39 cellular contexts compared by ENCODE assay signal in genomic region chr19:34936184-34936583, GRCh38.
"Had no signal": no experiment of that assay in that cellular context is flagged by ENCODE, and none has a peak within 500 bp of the region (broad histone marks: within the 10 kb centered on the region; RNA-seq: fewer than 3 reads in every experiment).

No MANE protein-coding gene starts in this region.

- H3K27ac Mint-ChIP-seq: activated B cell treated with CpG ODN at 0.5 μM for 24 hours; activated CD4-positive, alpha-beta memory T cell treated with anti-CD3 and anti-CD28 coated beads for 36 hours; activated CD4-positive, alpha-beta T cell treated with anti-CD3 and anti-CD28 coated beads, Interleukin-2, amount 10 ng/mL, durations not matched to agents 24 days and 14 days; activated CD8-positive, alpha-beta T cell treated with anti-CD3 and anti-CD28 coated beads for 36 hours; activated naive CD4-positive, alpha-beta T cell treated with anti-CD3 and anti-CD28 coated beads for 36 hours; activated naive CD4-positive, alpha-beta T cell treated with anti-CD3 and anti-CD28 coated beads, Interleukin-2, amount 50 U/mL, for 72 hours; activated naive CD8-positive, alpha-beta T cell treated with anti-CD3 and anti-CD28 coated beads for 36 hours; activated T-cell treated with anti-CD3 and anti-CD28 coated beads, Interleukin-2, amount 50 U/mL, for 72 hours; activated T-helper 1 cell treated with anti-CD3 and anti-CD28 coated beads, Interleukin-12 subunit alpha, Interleukin-12 subunit beta, Interleukin-2, Interleukin-4 antibody, amounts not matched to agents 30 ng/mL and 10 ng/mL and 1 ng/mL, durations not matched to agents 14 hours and 24 hours and 36 hours; activated T-helper 17 cell treated with anti-CD3 and anti-CD28 coated beads, Interleukin-2, amount 50 U/mL, for 72 hours; T-helper 1 cell treated with Interleukin-12 subunit alpha and Interleukin-12 subunit beta and Interleukin-4 antibody, amounts not matched to agents 30 μg/mL and 1 μg/mL, for 36 hours; T-helper 2 cell treated with Interferon-gamma antibody and Interleukin-4, amounts not matched to agents 5 μg/mL and 100 μg/mL, for 36 hours had no signal

- H3K27me3 ChIP-seq: adrenal gland, body of pancreas, brain microvascular endothelial cell, breast epithelium, cardiac muscle cell had no signal

- H3K27me3 Mint-ChIP-seq: activated B cell treated with CpG ODN at 0.5 μM for 24 hours; activated CD4-positive, alpha-beta memory T cell treated with anti-CD3 and anti-CD28 coated beads for 36 hours; activated CD4-positive, alpha-beta T cell treated with anti-CD3 and anti-CD28 coated beads, Interleukin-2, amount 10 ng/mL, durations not matched to agents 24 days and 14 days; activated CD8-positive, alpha-beta T cell treated with anti-CD3 and anti-CD28 coated beads for 36 hours; activated naive CD8-positive, alpha-beta T cell treated with anti-CD3 and anti-CD28 coated beads for 36 hours; activated T-helper 17 cell treated with anti-CD3 and anti-CD28 coated beads, Interleukin-2, amount 50 U/mL, for 72 hours; central memory CD8-positive, alpha-beta T cell had no signal

- H3K36me3 ChIP-seq: breast epithelium had no signal

- H3K4me1 ChIP-seq: adrenal gland, body of pancreas, breast epithelium had no signal

- H3K9me3 Mint-ChIP-seq: activated B cell treated with CpG ODN at 0.5 μM for 24 hours; central memory CD8-positive, alpha-beta T cell had no signal

- FAIRE-seq: astrocyte, TTC549 had no signal

- H3K4me3 ChIP-seq: adrenal gland, body of pancreas, breast epithelium, cardiac muscle cell had no signal

- H3K4me3 Mint-ChIP-seq: activated B cell treated with CpG ODN at 0.5 μM for 24 hours; activated CD4-positive, alpha-beta memory T cell treated with anti-CD3 and anti-CD28 coated beads for 36 hours; activated CD4-positive, alpha-beta T cell treated with anti-CD3 and anti-CD28 coated beads, Interleukin-2, amount 10 ng/mL, durations not matched to agents 24 days and 14 days; activated CD8-positive, alpha-beta T cell treated with anti-CD3 and anti-CD28 coated beads for 36 hours; activated naive CD4-positive, alpha-beta T cell treated with anti-CD3 and anti-CD28 coated beads for 36 hours; activated naive CD8-positive, alpha-beta T cell treated with anti-CD3 and anti-CD28 coated beads for 36 hours; activated T-cell treated with anti-CD3 and anti-CD28 coated beads, Interleukin-2, amount 50 U/mL, for 4 hours; activated T-cell treated with anti-CD3 and anti-CD28 coated beads, Interleukin-2, amount 50 U/mL, for 72 hours; activated T-helper 1 cell treated with anti-CD3 and anti-CD28 coated beads, Interleukin-12 subunit alpha, Interleukin-12 subunit beta, Interleukin-2, Interleukin-4 antibody, amounts not matched to agents 30 ng/mL and 10 ng/mL and 1 ng/mL, durations not matched to agents 14 hours and 24 hours and 36 hours; activated T-helper 17 cell treated with anti-CD3 and anti-CD28 coated beads, Interleukin-2, amount 50 U/mL, for 72 hours; central memory CD8-positive, alpha-beta T cell; T-helper 1 cell treated with Interleukin-12 subunit alpha and Interleukin-12 subunit beta and Interleukin-4 antibody, amounts not matched to agents 30 μg/mL and 1 μg/mL, for 36 hours; T-helper 2 cell treated with Interferon-gamma antibody and Interleukin-4, amounts not matched to agents 5 μg/mL and 100 μg/mL, for 36 hours had no signal

- DNase-seq: activated B cell treated with CpG ODN at 0.5 μM for 24 hours; activated CD4-positive, alpha-beta memory T cell treated with anti-CD3 and anti-CD28 coated beads for 36 hours; activated CD4-positive, alpha-beta T cell treated with anti-CD3 and anti-CD28 coated beads for 4 hours; activated CD4-positive, alpha-beta T cell treated with anti-CD3 and anti-CD28 coated beads, Interleukin-2, amount 10 ng/mL, durations not matched to agents 24 days and 14 days; activated CD4-positive, alpha-beta T cell treated with anti-CD3 and anti-CD28 coated beads, Interleukin-2, amount 50 U/mL, for 1 hour; activated CD4-positive, alpha-beta T cell treated with anti-CD3 and anti-CD28 coated beads, Interleukin-2, amount 50 U/mL, for 4 hours; activated CD4-positive, CD25-positive, alpha-beta regulatory T cell treated with anti-CD3 and anti-CD28 coated beads, Interleukin-2, amount 50 U/mL, for 72 hours; activated CD8-positive, alpha-beta memory T cell treated with anti-CD3 and anti-CD28 coated beads, Interleukin-2, amount 50 U/mL, for 4 hours; activated CD8-positive, alpha-beta T cell treated with anti-CD3 and anti-CD28 coated beads for 36 hours; activated effector memory CD4-positive, alpha-beta T cell treated with anti-CD3 and anti-CD28 coated beads, Interleukin-2, amount 50 U/mL, for 16 hours; activated gamma-delta T cell treated with Interleukin-2 at 50 U/mL for 16 hours; activated naive CD4-positive, alpha-beta T cell; activated naive CD4-positive, alpha-beta T cell treated with anti-CD3 and anti-CD28 coated beads for 36 hours; activated naive CD8-positive, alpha-beta T cell treated with anti-CD3 and anti-CD28 coated beads for 36 hours; activated T-cell treated with anti-CD3 and anti-CD28 coated beads for 4 hours; activated T-cell treated with anti-CD3 and anti-CD28 coated beads, Interleukin-2, amount 50 U/mL, for 1 hour; activated T-cell treated with anti-CD3 and anti-CD28 coated beads, Interleukin-2, amount 50 U/mL, for 4 hours; activated T-cell treated with anti-CD3 and anti-CD28 coated beads, Interleukin-2, amount 50 U/mL, for 72 hours; adrenal gland; amniotic stem cell; aorta; body of pancreas; brain microvascular endothelial cell; caudate nucleus; cerebellar nuclear complex; T-helper 1 cell; T-helper 2 cell; T-helper 9 cell had no signal

- H3K27ac ChIP-seq: adrenal gland, body of pancreas, brain microvascular endothelial cell, breast epithelium, cardiac muscle cell, VCaP had no signal

- H3K4me1 Mint-ChIP-seq: activated B cell treated with CpG ODN at 0.5 μM for 24 hours; activated CD4-positive, alpha-beta T cell treated with anti-CD3 and anti-CD28 coated beads, Interleukin-2, amount 10 ng/mL, durations not matched to agents 24 days and 14 days; activated naive CD8-positive, alpha-beta T cell treated with anti-CD3 and anti-CD28 coated beads for 36 hours; central memory CD8-positive, alpha-beta T cell had no signal

- ATAC-seq: activated CD8-positive, alpha-beta T cell treated with anti-CD3 and anti-CD28 coated beads for 36 hours; activated naive CD4-positive, alpha-beta T cell treated with anti-CD3 and anti-CD28 coated beads, Interleukin-2, amount 50 U/mL, for 72 hours; activated T-cell treated with anti-CD3 and anti-CD28 coated beads, Interleukin-2, amount 50 U/mL, for 4 hours; activated T-cell treated with anti-CD3 and anti-CD28 coated beads, Interleukin-2, amount 50 U/mL, for 72 hours; activated T-helper 17 cell treated with anti-CD3 and anti-CD28 coated beads, Interleukin-2, amount 50 U/mL, for 72 hours; body of pancreas had no signal

- H3K9me3 ChIP-seq: adrenal gland, body of pancreas, breast epithelium had no signal
